In genomic region chr7:29606287-29606721, GRCh38 we compare ENCODE assay signal across 14 cellular contexts. TPM values are rescaled to one million over a fixed set of nuclear protein-coding genes. Genes with fewer than 3 reads are reported as not detected.
A peak's percentile ranks its signal among the peaks of the same experiment; 100 is the strongest.
DNase-seq lines count a peak whose midpoint lies in the region; ATAC-seq, FAIRE-seq and TF ChIP-seq lines count a peak whose summit lies in the region.
"Had no signal": no experiment of that assay in that cellular context is flagged by ENCODE, and none has a peak within 500 bp of the region (broad histone marks: within the 10 kb centered on the region; RNA-seq: fewer than 3 reads in every experiment).

No MANE protein-coding gene starts in this region.

- H3K4me3 ChIP-seq in Caco-2 (ENCODE audit: low read depth, low read length) (no peak overlapping the region), mesodermal cell (ENCODE audit: extremely low read depth, insufficient read depth, low read length, poor library complexity, severe bottlenecking) (no peak overlapping the region)

- intact Hi-C loops in Caco-2 (cut with micrococcal nuclease; ENCODE audit: unreplicated experiment), result loop anchor here (5.0 to 10.0 kb wide), 2 partner anchors 124 to 492 kb away; no protein-coding TSS in a partner anchor

- H3K36me3 Mint-ChIP-seq in Caco-2 (ENCODE audit: insufficient read depth, unreplicated experiment) (no peaks in the 10 kb centered on the region), chondrocyte (ENCODE audit: low read depth) (no peaks in the 10 kb centered on the region)
- no peaks in the 10 kb centered on the region for H3K36me3 Mint-ChIP-seq in stimulated activated memory B cell treated with anti-CD40 and anti-IgM and Interleukin-4, amounts not matched to agents 10 μg/mL and 1 μg/mL and 100 μg/mL, for 72 hours
- H3K36me3 Mint-ChIP-seq: CD14-positive monocyte had no signal

- H3K9me3 ChIP-seq in Caco-2 (no peaks in the 10 kb centered on the region), mesodermal cell (ENCODE audit: control insufficient read depth, low read length) (no peaks in the 10 kb centered on the region)

- H3K36me3 ChIP-seq in Caco-2 (ENCODE audit: control insufficient read depth, insufficient read depth, low read length) (no peaks in the 10 kb centered on the region), mesodermal cell (ENCODE audit: control insufficient read depth, insufficient read depth, low read length) (no peaks in the 10 kb centered on the region)

- no TSS peak for BruUV-seq in Caco-2 (replicated peaks; lab: Mats Ljungman, UMichigan)

- DNase-seq in Caco-2 (peak; percentile 54 to 59), NCI-H226 (peak; percentile 81), chondrocyte (ENCODE audit: low spot score) (no peak), GM12892 (ENCODE audit: insufficient read length) (no peak), NCI-H2081 treated with DMSO at 0.1 percent for 48 hours (lab: John Stamatoyannopoulos, UW) (no peak)
- DNase-seq: caudate nucleus, kidney, substantia nigra had no signal

- no peaks in the 10 kb centered on the region for H3K27me3 Mint-ChIP-seq in Caco-2 (ENCODE audit: insufficient read depth, unreplicated experiment)
- no peaks in the 10 kb centered on the region for H3K27me3 Mint-ChIP-seq in chondrocyte (ENCODE audit: low read depth)
- peaks cover 21% of the 10 kb centered on the region for H3K27me3 Mint-ChIP-seq in stimulated activated memory B cell treated with anti-CD40 and anti-IgM and Interleukin-4, amounts not matched to agents 10 μg/mL and 1 μg/mL and 100 μg/mL, for 72 hours

- whole genome bisulfite sequencing in mesodermal cell (ENCODE audit: insufficient coverage in 2 of 2), 2 experiments, result 91% methylated on average over 3 of the region's 4 CpGs; no CpG with 5 or more reads in 1 of the 2 experiments

- no peak for TF ChIP-seq CTCF in Caco-2 (IDR thresholded peaks at IDR 0.05; ENCODE audit: insufficient read depth in 1 of 2, low read depth in 1 of 2, low read length in 1 of 2, severe bottlenecking in 1 of 2, unreplicated experiment in 1 of 2)
- TF ChIP-seq CTCF in chondrocyte (IDR thresholded peaks at IDR 0.05), result no peak

- no peaks in the 10 kb centered on the region for H3K27me3 ChIP-seq in Caco-2 (replicated peaks; ENCODE audit: control insufficient read depth, insufficient read depth, low read length)

- H3K27ac ChIP-seq in mesodermal cell (ENCODE audit: low read depth, low read length, severe bottlenecking), result peak overlapping the region; percentile 64

- no peak for ATAC-seq in HG02759 (IDR thresholded peaks at IDR 0.05; ENCODE audit: unreplicated experiment)
- ATAC-seq in stimulated activated memory B cell treated with anti-CD40 and anti-IgM and Interleukin-4, amounts not matched to agents 10 μg/mL and 1 μg/mL and 100 μg/mL, for 72 hours, result no peak

- H3K27ac Mint-ChIP-seq in Caco-2 (ENCODE audit: unreplicated experiment), result peak overlapping the region; percentile 83
- H3K27ac Mint-ChIP-seq in chondrocyte (ENCODE audit: unreplicated experiment), result peak overlapping the region; percentile 74
- no peak overlapping the region for H3K27ac Mint-ChIP-seq in stimulated activated memory B cell treated with anti-CD40 and anti-IgM and Interleukin-4, amounts not matched to agents 10 μg/mL and 1 μg/mL and 100 μg/mL, for 72 hours
- H3K27ac Mint-ChIP-seq: CD14-positive monocyte had no signal

- no peak for FAIRE-seq in GM12892 (lab: Jason Lieb, UNC)
- FAIRE-seq: GM18507, kidney had no signal

- peaks cover 46% of the 10 kb centered on the region for H3K4me1 ChIP-seq in Caco-2
- H3K4me1 ChIP-seq in mesodermal cell (ENCODE audit: control insufficient read depth, insufficient read depth, low read length, poor library complexity, severe bottlenecking), result peaks cover 29% of the 10 kb centered on the region

- H3K4me3 Mint-ChIP-seq in Caco-2 (ENCODE audit: unreplicated experiment) (peak overlapping the region; percentile 25), chondrocyte (ENCODE audit: unreplicated experiment) (no peak overlapping the region)
- no peak overlapping the region for H3K4me3 Mint-ChIP-seq in stimulated activated memory B cell treated with anti-CD40 and anti-IgM and Interleukin-4, amounts not matched to agents 10 μg/mL and 1 μg/mL and 100 μg/mL, for 72 hours
- H3K4me3 Mint-ChIP-seq: CD14-positive monocyte had no signal

- no peak for TF ChIP-seq POLR2A in GM12892 (IDR thresholded peaks at IDR 0.05; ENCODE audit: low read depth, low read length)

- H3K9me3 Mint-ChIP-seq in Caco-2 (ENCODE audit: unreplicated experiment) (peaks cover 9% of the 10 kb centered on the region), chondrocyte (ENCODE audit: low read depth) (no peaks in the 10 kb centered on the region)
- peaks cover 4% of the 10 kb centered on the region for H3K9me3 Mint-ChIP-seq in stimulated activated memory B cell treated with anti-CD40 and anti-IgM and Interleukin-4, amounts not matched to agents 10 μg/mL and 1 μg/mL and 100 μg/mL, for 72 hours

- CTCF ChIA-PET in Caco-2 (lab: Charles Lee), result interaction anchor here (1.0 to 1.3 kb wide), 2 partner anchors 29 to 39 kb away, joined by 3 to 6 read pairs; no protein-coding TSS in a partner anchor

- H3K4me1 Mint-ChIP-seq in Caco-2 (ENCODE audit: low read depth, unreplicated experiment) (peaks cover 47% of the 10 kb centered on the region), chondrocyte (ENCODE audit: low read depth) (peaks cover 29% of the 10 kb centered on the region)
- H3K4me1 Mint-ChIP-seq in stimulated activated memory B cell treated with anti-CD40 and anti-IgM and Interleukin-4, amounts not matched to agents 10 μg/mL and 1 μg/mL and 100 μg/mL, for 72 hours, result no peaks in the 10 kb centered on the region

- POLR2A ChIA-PET in Caco-2 (lab: Charles Lee), result no interaction called here

RNA-seq across cellular contexts. Expression of gene PRR15, which starts 42.7 kb away (rescaled TPM):
- total RNA-seq in Caco-2 (2022) (22.6 and 28.9 TPM in 2 replicates), chondrocyte (2.5 to 6.3 TPM (median 2.7 TPM) in 3 replicates)
- 0.18 TPM for polyA plus RNA-seq in mesodermal cell (2013, experiment 1 of 2)
- 0.25 TPM for polyA plus RNA-seq in mesodermal cell (2013, experiment 2 of 2)
- polyA plus RNA-seq in GM12892 (2012; ENCODE audit: missing spikeins), result not detected
- total RNA-seq: activated CD8-positive, alpha-beta memory T cell treated with anti-CD3 and anti-CD28 coated beads for 36 hours had no signal
- polyA plus RNA-seq: CD14-positive monocyte had no signal

Comparison
In these comparisons a context has a peak if more than half of its experiments do, and no peak if none do; other contexts are left out.
1. DNase-seq: peak in Caco-2 (2 of 2) and NCI-H226 (single experiment); none in chondrocyte (single experiment), GM12892 (single experiment) and NCI-H2081 treated with DMSO at 0.1 percent for 48 hours (single experiment).